8 cellular contexts compared by ENCODE assay signal in the genomic region with DNA sequence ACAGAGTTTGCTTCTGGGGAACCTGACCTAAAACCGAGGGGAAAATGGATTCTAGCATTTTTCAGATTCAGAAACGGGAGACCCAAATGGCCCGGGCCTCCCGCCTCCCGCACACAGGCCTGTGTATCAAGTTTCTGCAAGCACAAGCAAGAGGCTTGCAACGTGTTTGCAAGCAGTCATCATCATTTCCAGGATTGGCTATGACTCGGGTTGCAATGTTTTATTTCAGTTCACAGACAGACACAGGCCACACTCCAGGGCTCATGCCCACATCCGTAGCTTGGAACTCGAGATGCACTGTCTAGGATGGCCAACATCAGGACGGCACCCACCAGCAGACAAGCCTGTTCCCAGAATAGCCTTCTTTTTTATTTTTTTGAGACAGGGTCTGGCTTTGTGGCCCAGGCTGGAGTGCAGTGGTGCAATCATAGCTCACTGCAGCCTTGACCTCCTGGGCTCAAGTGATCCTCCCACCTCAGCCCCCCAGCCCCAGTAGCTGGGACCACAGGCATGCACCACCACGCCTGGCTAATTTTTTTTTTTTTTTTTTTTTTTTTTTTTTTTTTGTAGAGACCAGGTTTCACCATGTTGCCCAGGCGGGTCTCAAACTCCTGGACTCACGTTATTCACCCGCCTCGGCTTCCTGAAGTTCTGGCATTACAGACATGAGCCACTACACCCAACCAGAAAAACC.
A peak's percentile ranks its signal among the peaks of the same experiment; 100 is the strongest.
DNase-seq lines count a peak whose midpoint lies in the region; ATAC-seq, FAIRE-seq and TF ChIP-seq lines count a peak whose summit lies in the region.

No MANE protein-coding gene starts in this region.

- peak; percentile 67 for DNase-seq in Daoy (ENCODE audit: low read depth)
- no peak for DNase-seq in heart right ventricle
- DNase-seq in prostate gland (ENCODE audit: low spot score) = peak; percentile 47
- DNase-seq in mesenteric fat pad (ENCODE audit: low spot score) = no peak
- no peak for DNase-seq in GM12891 (ENCODE audit: insufficient read length, low spot score)

- no peak for TF ChIP-seq POLR2A in prostate gland (IDR thresholded peaks at IDR 0.05)
- TF ChIP-seq POLR2A in GM12891 (IDR thresholded peaks at IDR 0.05; ENCODE audit: low read depth, low read length) = no peak

- TF ChIP-seq CTCF in WI38 (IDR thresholded peaks at IDR 0.05; ENCODE audit: low read depth, low read length) (no peak), heart right ventricle (IDR thresholded peaks at IDR 0.05) (no peak), prostate gland (IDR thresholded peaks at IDR 0.05) (no peak)

- FAIRE-seq in GM12891 (lab: Jason Lieb, UNC) = no peak

- H3K9me3 ChIP-seq in heart right ventricle (no peaks in the 10 kb centered on the region), prostate gland (no peaks in the 10 kb centered on the region)

- peak overlapping the region; percentile 21 for H3K4me3 ChIP-seq in WI38 (ENCODE audit: low read depth, low read length)
- H3K4me3 ChIP-seq in heart right ventricle = peak overlapping the region in 8 of 10 donors; percentile 33 to 54 (median 44)
- no peak overlapping the region for H3K4me3 ChIP-seq in prostate gland

- H3K36me3 ChIP-seq in heart right ventricle (no peaks in the 10 kb centered on the region), prostate gland (no peaks in the 10 kb centered on the region)

- H3K27me3 ChIP-seq in heart right ventricle (no peaks in the 10 kb centered on the region), prostate gland (replicated peaks; ENCODE audit: insufficient read depth) (no peaks in the 10 kb centered on the region)

- intact Hi-C loops in heart right ventricle (cut with DNase I) (loop anchor here in 3 of 10 donors (2.0 to 10.0 kb wide), 3 partner anchors 17 to 471 kb away; no protein-coding TSS in a partner anchor), prostate gland (cut with DNase I) (no loop called here)

- peaks cover 0 to 26% (median 15%) of the 10 kb centered on the region in 9 donors for H3K4me1 ChIP-seq in heart right ventricle
- no peaks in the 10 kb centered on the region for H3K4me1 ChIP-seq in prostate gland (replicated peaks)

- 59 to 67% methylated on average over 15 of the region's 15 CpGs for WGBS in heart right ventricle, 2 donors
- WGBS in prostate gland = 35% methylated on average over 15 of the region's 15 CpGs

- ATAC-seq in heart right ventricle = peak in 7 of 8 donors; percentile 25 to 54 (median 36)
- ATAC-seq in GM19463 (IDR thresholded peaks at IDR 0.05; ENCODE audit: unreplicated experiment) = no peak
- ATAC-seq in HG02588 (IDR thresholded peaks at IDR 0.05; ENCODE audit: unreplicated experiment) = no peak

- H3K27ac ChIP-seq in heart right ventricle = peak overlapping the region; percentile 5 to 85 (median 63)
- peak overlapping the region in 1 of 2 donors; percentile 7 for H3K27ac ChIP-seq in prostate gland

TF ChIP-seq in GM12891, 5 proteins besides CTCF, POLR2A, EP300 and RAD21:
- TF ChIP-seq POLR2AphosphoS5 (IDR thresholded peaks at IDR 0.05; ENCODE audit: low read depth, low read length) (no peak), TAF1 (IDR thresholded peaks at IDR 0.05; ENCODE audit: low read depth, low read length) (no peak), PAX5 (IDR thresholded peaks at IDR 0.05; ENCODE audit: insufficient read depth, low read length, severe bottlenecking) (no peak), POU2F2 (IDR thresholded peaks at IDR 0.05; ENCODE audit: low read depth, low read length) (no peak), SPI1 (IDR thresholded peaks at IDR 0.05; ENCODE audit: low read depth, low read length) (no peak)

Comparison
In these comparisons a context has a peak if more than half of its experiments do, and no peak if none do; other contexts are left out.
1. DNase-seq: peak in Daoy (single experiment) and prostate gland (single experiment); none in heart right ventricle (0 of 2), mesenteric fat pad (single experiment) and GM12891 (single experiment).
2. H3K4me3 ChIP-seq: peak in WI38 (single experiment) and heart right ventricle (8 of 10); none in prostate gland (0 of 2).
3. ATAC-seq: peak in heart right ventricle (7 of 8); none in GM19463 (single experiment) and HG02588 (single experiment).